Comparison of ENCODE assay signal across 11 cellular contexts in the genomic region with DNA sequence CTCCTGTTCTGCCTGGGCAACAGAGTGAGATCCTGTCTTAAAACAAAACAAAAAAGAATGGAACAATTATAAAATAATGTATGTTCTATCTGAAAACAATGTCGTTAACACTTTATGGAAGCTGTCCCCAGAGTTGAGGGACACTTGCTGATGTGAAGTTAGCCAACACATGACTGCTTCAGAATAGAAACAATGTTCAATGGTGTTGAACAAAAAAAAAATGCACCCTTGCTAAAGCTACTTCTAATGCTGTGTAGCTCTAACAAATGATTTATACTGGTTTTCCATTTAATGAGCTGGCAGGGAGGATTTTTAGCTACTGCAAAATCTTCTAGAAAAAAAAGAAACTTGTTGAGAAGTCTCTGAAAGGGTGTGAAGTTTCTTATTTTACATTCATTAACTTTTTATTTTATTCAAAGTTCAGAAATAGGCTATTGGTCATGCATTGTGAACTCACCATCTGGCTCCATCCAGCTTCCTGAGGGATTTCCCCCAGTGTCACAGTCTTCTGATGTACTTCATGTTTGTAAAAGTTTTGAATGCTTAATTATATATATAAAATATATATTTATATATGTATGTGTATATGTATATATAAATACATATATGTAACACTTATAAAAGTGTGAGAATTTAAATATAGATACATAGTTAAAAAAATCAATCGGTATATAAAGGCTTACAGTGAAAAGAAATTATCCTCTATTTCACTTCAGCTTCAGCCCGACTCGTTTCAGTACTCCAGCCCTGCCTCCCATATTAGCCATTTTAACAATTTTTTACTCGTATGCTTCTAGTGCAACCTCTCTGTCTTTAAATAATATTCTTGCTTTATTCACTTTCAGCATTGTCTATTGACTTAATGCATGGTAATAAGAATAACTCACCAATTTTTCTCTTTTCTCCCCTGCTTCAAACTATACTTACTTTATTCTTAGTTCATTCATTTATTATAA. TPM values are rescaled to one million over a fixed set of nuclear protein-coding genes. Genes with fewer than 3 reads are reported as not detected.
DNase-seq lines count a peak whose midpoint lies in the region; ATAC-seq and TF ChIP-seq lines count a peak whose summit lies in the region.
"Had no signal": no experiment of that assay in that cellular context is flagged by ENCODE, and none has a peak within 500 bp of the region (broad histone marks: within the 10 kb centered on the region; RNA-seq: fewer than 3 reads in every experiment).

No MANE protein-coding gene starts in this region.

- POLR2A ChIA-PET in OCI-LY7 (lab: Charles Lee), result interaction anchor here (0.6 to 10.6 kb wide), 12 partner anchors 10 to 43 kb away, joined by 3 to 183 read pairs (median 4); a partner anchor contains a TSS
- POLR2A ChIA-PET in naive thymus-derived CD4-positive, alpha-beta T cell (lab: Charles Lee), result no interaction called here

- H3K36me3 ChIP-seq in BLaER1 treated with 17β-estradiol and CSF1 and Interleukin-3, amounts not matched to agents 10 nM and 100 nM, result peaks cover 0 to 10% (median 0%) of the 10 kb centered on the region in 11 experiments; a peak in 2 of 22 replicates
- peaks cover 4% of the 10 kb centered on the region; the same call in 1 of the 2 replicates for H3K36me3 ChIP-seq in OCI-LY7 (ENCODE audit: insufficient read depth, low read length)
- no peaks in the 10 kb centered on the region for H3K36me3 ChIP-seq in naive thymus-derived CD4-positive, alpha-beta T cell (ENCODE audit: control insufficient read depth in 2 of 3, insufficient read depth in 3 of 3, low read length in 3 of 3)

- peak overlapping the region in 9 of 11 experiments; percentile 4 to 83 (median 62); a peak in 16 of 22 replicates for H3K9ac ChIP-seq in BLaER1 treated with 17β-estradiol and CSF1 and Interleukin-3, amounts not matched to agents 10 nM and 100 nM

- peaks cover 23 to 89% (median 69%) of the 10 kb centered on the region in 10 experiments for H3K4me1 ChIP-seq in BLaER1 treated with 17β-estradiol and CSF1 and Interleukin-3, amounts not matched to agents 10 nM and 100 nM
- peaks cover 98% of the 10 kb centered on the region for H3K4me1 ChIP-seq in OCI-LY7 (ENCODE audit: insufficient read depth, low read length, poor library complexity, severe bottlenecking)
- H3K4me1 ChIP-seq in naive thymus-derived CD4-positive, alpha-beta T cell (ENCODE audit: control insufficient read depth in 2 of 2, insufficient read depth in 2 of 2, low read length in 2 of 2), result no peaks in the 10 kb centered on the region

- no peak overlapping the region for H3K27ac Mint-ChIP-seq in stimulated activated effector memory CD8-positive, alpha-beta T cell treated with anti-CD3 and anti-CD28 coated beads, Interleukin-12 subunit alpha, Interleukin-12 subunit beta, amount 100 ng/mL, for 72 hours
- H3K27ac Mint-ChIP-seq in activated T-helper 1 cell treated with anti-CD3 and anti-CD28 coated beads, Interleukin-12 subunit alpha, Interleukin-12 subunit beta, Interleukin-2, Interleukin-4 antibody, amounts not matched to agents 30 ng/mL and 10 ng/mL and 1 ng/mL, durations not matched to agents 14 hours and 24 hours and 36 hours, result no peak overlapping the region
- no peak overlapping the region for H3K27ac Mint-ChIP-seq in naive thymus-derived CD4-positive, alpha-beta T cell
- H3K27ac Mint-ChIP-seq: effector memory CD8-positive, alpha-beta T cell; immature natural killer cell had no signal

- intact Hi-C loops in OCI-LY7 (cut with micrococcal nuclease; ENCODE audit: unreplicated experiment), result loop anchor here (5.0 kb wide), 1 partner anchor 33 kb away; a partner anchor contains a TSS
- intact Hi-C loops in activated T-helper 1 cell treated with anti-CD3 and anti-CD28 coated beads, Interleukin-12 subunit alpha, Interleukin-12 subunit beta, Interleukin-2, Interleukin-4 antibody, amounts not matched to agents 30 ng/mL and 10 ng/mL and 1 ng/mL, durations not matched to agents 14 hours and 24 hours and 36 hours (cut with micrococcal nuclease), result no loop called here
- intact Hi-C loops in naive thymus-derived CD4-positive, alpha-beta T cell (cut with micrococcal nuclease), result no loop called here

- ATAC-seq in GM19397 (IDR thresholded peaks at IDR 0.05; ENCODE audit: unreplicated experiment), result peak; percentile 73
- ATAC-seq in HG02970 (IDR thresholded peaks at IDR 0.05; ENCODE audit: low FRiP score, unreplicated experiment), result peak; percentile 62
- ATAC-seq in stimulated activated effector memory CD8-positive, alpha-beta T cell treated with anti-CD3 and anti-CD28 coated beads, Interleukin-12 subunit alpha, Interleukin-12 subunit beta, amount 100 ng/mL, for 72 hours, result no peak
- no peak for ATAC-seq in naive thymus-derived CD4-positive, alpha-beta T cell
- ATAC-seq: effector memory CD8-positive, alpha-beta T cell had no signal

- H3K4me3 ChIP-seq in BLaER1 treated with 17β-estradiol and CSF1 and Interleukin-3, amounts not matched to agents 10 nM and 100 nM, result peak overlapping the region in 4 of 10 experiments; percentile 17 to 38 (median 28); a peak in 6 of 20 replicates
- peak overlapping the region; percentile 47 for H3K4me3 ChIP-seq in OCI-LY7 (ENCODE audit: low read depth, low read length, poor library complexity, severe bottlenecking)
- no peak overlapping the region for H3K4me3 ChIP-seq in naive thymus-derived CD4-positive, alpha-beta T cell (ENCODE audit: low read length)

- no peaks in the 10 kb centered on the region for H3K27me3 ChIP-seq in BLaER1 treated with 17β-estradiol and CSF1 and Interleukin-3, amounts not matched to agents 10 nM and 100 nM
- no peaks in the 10 kb centered on the region for H3K27me3 ChIP-seq in naive thymus-derived CD4-positive, alpha-beta T cell (ENCODE audit: control insufficient read depth in 2 of 2, insufficient read depth in 2 of 2, low read length in 2 of 2)

- no peaks in the 10 kb centered on the region for H3K9me2 ChIP-seq in OCI-LY7 (ENCODE audit: insufficient read depth, low read length)

- BruUV-seq in OCI-LY7 (replicated peaks; lab: Mats Ljungman, UMichigan), result no TSS peak

- no peaks in the 10 kb centered on the region for H3K9me3 Mint-ChIP-seq in stimulated activated effector memory CD8-positive, alpha-beta T cell treated with anti-CD3 and anti-CD28 coated beads, Interleukin-12 subunit alpha, Interleukin-12 subunit beta, amount 100 ng/mL, for 72 hours
- no peaks in the 10 kb centered on the region for H3K9me3 Mint-ChIP-seq in activated T-helper 1 cell treated with anti-CD3 and anti-CD28 coated beads, Interleukin-12 subunit alpha, Interleukin-12 subunit beta, Interleukin-2, Interleukin-4 antibody, amounts not matched to agents 30 ng/mL and 10 ng/mL and 1 ng/mL, durations not matched to agents 14 hours and 24 hours and 36 hours
- H3K9me3 Mint-ChIP-seq in naive thymus-derived CD4-positive, alpha-beta T cell, result peaks cover 0 to 1% (median 0%) of the 10 kb centered on the region in 11 donors
- H3K9me3 Mint-ChIP-seq: effector memory CD8-positive, alpha-beta T cell; immature natural killer cell had no signal

- H3K79me2 ChIP-seq in OCI-LY7 (ENCODE audit: insufficient read depth, low read depth, low read length), result peaks cover 100% of the 10 kb centered on the region

- peak; percentile 63 for DNase-seq in OCI-LY7 (ENCODE audit: low spot score)
- no peak for DNase-seq in stimulated activated effector memory CD8-positive, alpha-beta T cell treated with anti-CD3 and anti-CD28 coated beads, Interleukin-12 subunit alpha, Interleukin-12 subunit beta, amount 100 ng/mL, for 72 hours (ENCODE audit: low spot score in 2 of 2)
- no peak for DNase-seq in NK-92 treated with Interleukin-12 subunit alpha and Interleukin-12 subunit beta, amount 100 ng/mL, for 24 hours (lab: John Stamatoyannopoulos, UW)
- DNase-seq in activated T-helper 1 cell treated with anti-CD3 and anti-CD28 coated beads, Interleukin-12 subunit alpha, Interleukin-12 subunit beta, Interleukin-2, Interleukin-4 antibody, amounts not matched to agents 30 ng/mL and 10 ng/mL and 1 ng/mL, durations not matched to agents 14 hours and 24 hours and 36 hours (ENCODE audit: low spot score), result no peak
- no peak for DNase-seq in naive thymus-derived CD4-positive, alpha-beta T cell
- DNase-seq: activated gamma-delta T cell treated with Interleukin-2 at 50 U/mL for 16 hours; effector memory CD8-positive, alpha-beta T cell; immature natural killer cell had no signal

- peaks cover 0 to 6% (median 0%) of the 10 kb centered on the region in 11 experiments; a peak in 5 of 22 replicates for H3K9me3 ChIP-seq in BLaER1 treated with 17β-estradiol and CSF1 and Interleukin-3, amounts not matched to agents 10 nM and 100 nM (replicated peaks in 1 of 11)
- no peaks in the 10 kb centered on the region; the same call in 1 of the 2 replicates for H3K9me3 ChIP-seq in OCI-LY7 (ENCODE audit: low read length)
- no peaks in the 10 kb centered on the region for H3K9me3 ChIP-seq in naive thymus-derived CD4-positive, alpha-beta T cell (ENCODE audit: control insufficient read depth in 2 of 3, low read length in 3 of 3)

- peak overlapping the region; percentile 30 to 86 (median 67) for H3K4me2 ChIP-seq in BLaER1 treated with 17β-estradiol and CSF1 and Interleukin-3, amounts not matched to agents 10 nM and 100 nM
- peak overlapping the region; percentile 83 for H3K4me2 ChIP-seq in OCI-LY7 (ENCODE audit: low read length)

- no peaks in the 10 kb centered on the region for H4K20me1 ChIP-seq in BLaER1 treated with 17β-estradiol and CSF1 and Interleukin-3, amounts not matched to agents 10 nM and 100 nM
- no peaks in the 10 kb centered on the region for H4K20me1 ChIP-seq in OCI-LY7 (ENCODE audit: insufficient read depth, low read length)

- CTCF ChIA-PET in OCI-LY7 (lab: Charles Lee; ENCODE audit: unreplicated experiment), result interaction anchor here (1.1 kb wide), 1 partner anchor 12 kb away, joined by 3 read pairs; no protein-coding TSS in a partner anchor
- CTCF ChIA-PET in naive thymus-derived CD4-positive, alpha-beta T cell (lab: Charles Lee), result no interaction called here

- peaks cover 16% of the 10 kb centered on the region for H3K4me1 Mint-ChIP-seq in stimulated activated effector memory CD8-positive, alpha-beta T cell treated with anti-CD3 and anti-CD28 coated beads, Interleukin-12 subunit alpha, Interleukin-12 subunit beta, amount 100 ng/mL, for 72 hours
- H3K4me1 Mint-ChIP-seq in activated T-helper 1 cell treated with anti-CD3 and anti-CD28 coated beads, Interleukin-12 subunit alpha, Interleukin-12 subunit beta, Interleukin-2, Interleukin-4 antibody, amounts not matched to agents 30 ng/mL and 10 ng/mL and 1 ng/mL, durations not matched to agents 14 hours and 24 hours and 36 hours (ENCODE audit: low read depth), result no peaks in the 10 kb centered on the region
- no peaks in the 10 kb centered on the region for H3K4me1 Mint-ChIP-seq in naive thymus-derived CD4-positive, alpha-beta T cell

- H3K4me3 Mint-ChIP-seq in stimulated activated effector memory CD8-positive, alpha-beta T cell treated with anti-CD3 and anti-CD28 coated beads, Interleukin-12 subunit alpha, Interleukin-12 subunit beta, amount 100 ng/mL, for 72 hours, result no peak overlapping the region
- H3K4me3 Mint-ChIP-seq in activated T-helper 1 cell treated with anti-CD3 and anti-CD28 coated beads, Interleukin-12 subunit alpha, Interleukin-12 subunit beta, Interleukin-2, Interleukin-4 antibody, amounts not matched to agents 30 ng/mL and 10 ng/mL and 1 ng/mL, durations not matched to agents 14 hours and 24 hours and 36 hours, result no peak overlapping the region
- no peak overlapping the region for H3K4me3 Mint-ChIP-seq in naive thymus-derived CD4-positive, alpha-beta T cell
- H3K4me3 Mint-ChIP-seq: effector memory CD8-positive, alpha-beta T cell; immature natural killer cell had no signal

- peak overlapping the region; percentile 30; the same call in 1 of the 2 replicates for H2AFZ ChIP-seq in OCI-LY7 (ENCODE audit: low read length)

- H3K27ac ChIP-seq in BLaER1 treated with 17β-estradiol and CSF1 and Interleukin-3, amounts not matched to agents 10 nM and 100 nM, result peak overlapping the region in 10 of 11 experiments; percentile 38 to 93 (median 86); a peak in 20 of 22 replicates
- peak overlapping the region; percentile 88 for H3K27ac ChIP-seq in OCI-LY7 (ENCODE audit: low read depth, low read length, poor library complexity, severe bottlenecking)
- no peak overlapping the region for H3K27ac ChIP-seq in naive thymus-derived CD4-positive, alpha-beta T cell (ENCODE audit: low read depth, low read length)

- H3K36me3 Mint-ChIP-seq in stimulated activated effector memory CD8-positive, alpha-beta T cell treated with anti-CD3 and anti-CD28 coated beads, Interleukin-12 subunit alpha, Interleukin-12 subunit beta, amount 100 ng/mL, for 72 hours, result no peaks in the 10 kb centered on the region
- no peaks in the 10 kb centered on the region for H3K36me3 Mint-ChIP-seq in activated T-helper 1 cell treated with anti-CD3 and anti-CD28 coated beads, Interleukin-12 subunit alpha, Interleukin-12 subunit beta, Interleukin-2, Interleukin-4 antibody, amounts not matched to agents 30 ng/mL and 10 ng/mL and 1 ng/mL, durations not matched to agents 14 hours and 24 hours and 36 hours (ENCODE audit: low read depth)
- H3K36me3 Mint-ChIP-seq in naive thymus-derived CD4-positive, alpha-beta T cell, result no peaks in the 10 kb centered on the region
- H3K36me3 Mint-ChIP-seq: immature natural killer cell had no signal

- H3K27me3 Mint-ChIP-seq in activated T-helper 1 cell treated with anti-CD3 and anti-CD28 coated beads, Interleukin-12 subunit alpha, Interleukin-12 subunit beta, Interleukin-2, Interleukin-4 antibody, amounts not matched to agents 30 ng/mL and 10 ng/mL and 1 ng/mL, durations not matched to agents 14 hours and 24 hours and 36 hours (ENCODE audit: insufficient read depth), result no peaks in the 10 kb centered on the region
- H3K27me3 Mint-ChIP-seq in naive thymus-derived CD4-positive, alpha-beta T cell, result no peaks in the 10 kb centered on the region
- H3K27me3 Mint-ChIP-seq: effector memory CD8-positive, alpha-beta T cell had no signal

- TF ChIP-seq CTCF in OCI-LY7 (conservative IDR thresholded peaks at IDR 0.05; ENCODE audit: low read length), result no peak

RNA-seq across cellular contexts. Expression of a gene that starts 35.0 kb away (rescaled TPM):
- 90.3 and 91.7 TPM in 2 replicates for total RNA-seq in OCI-LY7 (2014; rRNA removed; shearing (Covaris generic))
- total RNA-seq in OCI-LY7 (2022), result 58.8 and 68.2 TPM in 2 replicates
- 0.86 and 2.0 TPM in 2 replicates for total RNA-seq in activated T-helper 1 cell treated with anti-CD3 and anti-CD28 coated beads, Interleukin-12 subunit alpha, Interleukin-12 subunit beta, Interleukin-2, Interleukin-4 antibody, amounts not matched to agents 30 ng/mL and 10 ng/mL and 1 ng/mL, durations not matched to agents 14 hours and 24 hours and 36 hours
- 10 to 100 TPM in 1 of 5 experiments, 1 to 10 TPM in 2, under 1 TPM in 2; 0.08 to 32.1 (median 1.5) TPM for total RNA-seq in naive thymus-derived CD4-positive, alpha-beta T cell
- under 1 TPM; 0.10 to 0.28 TPM for polyA plus RNA-seq in naive thymus-derived CD4-positive, alpha-beta T cell

Comparison
In these comparisons a context has a peak if more than half of its experiments do, and no peak if none do; other contexts are left out.
1. ATAC-seq: peak in GM19397 (single experiment) and HG02970 (single experiment); none in stimulated activated effector memory CD8-positive, alpha-beta T cell treated with anti-CD3 and anti-CD28 coated beads, Interleukin-12 subunit alpha, Interleukin-12 subunit beta, amount 100 ng/mL, for 72 hours (single experiment) and naive thymus-derived CD4-positive, alpha-beta T cell (single experiment).